In the genomic region with DNA sequence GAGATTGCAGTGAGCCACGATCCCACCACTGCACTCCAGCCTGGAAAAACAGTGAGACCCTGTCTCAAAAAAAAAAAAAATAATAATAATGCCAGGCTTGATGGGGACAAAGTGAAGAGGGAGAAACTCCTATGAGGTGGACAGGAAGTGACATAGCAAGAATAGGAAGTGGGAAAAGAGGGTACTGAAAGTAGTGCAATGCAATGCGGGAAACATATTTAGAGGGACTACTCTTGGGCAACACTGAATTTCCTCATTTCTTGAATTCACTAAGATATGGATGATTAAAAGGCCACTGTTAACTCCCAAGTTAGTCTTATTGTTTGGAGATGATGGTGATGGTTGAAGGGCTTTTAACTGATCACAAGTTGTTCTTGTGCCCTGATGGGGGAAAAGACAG, we compare ENCODE assay signal across 24 cellular contexts. TPM values are rescaled to one million over a fixed set of nuclear protein-coding genes. Genes with fewer than 3 reads are reported as not detected.
DNase-seq lines count a peak whose midpoint lies in the region; ATAC-seq and TF ChIP-seq lines count a peak whose summit lies in the region.
"Had no signal": no experiment of that assay in that cellular context is flagged by ENCODE, and none has a peak within 500 bp of the region (broad histone marks: within the 10 kb centered on the region; RNA-seq: fewer than 3 reads in every experiment).

No MANE protein-coding gene starts in this region.

- H3F3A ChIP-seq in neural progenitor cell (ENCODE audit: low read depth), result no peaks in the 10 kb centered on the region

- DNase-seq in stimulated activated naive CD8-positive, alpha-beta T cell treated with anti-CD3 and anti-CD28 coated beads, Interleukin-15, Interleukin-2, amounts not matched to agents 100 U/mL and 50 U/mL, for 24 hours, result no peak
- DNase-seq in NOMO-1 treated with dmso at 0.1 percent for 144 hours (lab: John Stamatoyannopoulos, UW; ENCODE audit: unreplicated experiment), result peak; percentile 53
- DNase-seq in upper lobe of right lung, result no peak
- no peak for DNase-seq in activated naive CD4-positive, alpha-beta T cell treated with anti-CD3 and anti-CD28 coated beads, Interleukin-2, amount 50 U/mL, for 72 hours (ENCODE audit: low spot score in 2 of 2)
- DNase-seq in neural progenitor cell (ENCODE audit: low spot score), result no peak
- DNase-seq: activated CD4-positive, alpha-beta T cell treated with anti-CD3 and anti-CD28 coated beads, Interleukin-2, amount 10 ng/mL, durations not matched to agents 7 days and 5 days; activated naive CD4-positive, alpha-beta T cell treated with anti-CD3 and anti-CD28 coated beads for 36 hours; amygdala; Caco-2; DMS79 treated with DMSO at 0.1 percent for 48 hours; left lung; naive B cell; NCI-H2081 treated with DMSO at 0.1 percent for 48 hours; NCI-H345; OCI-M1; ovary; SK-N-SH; upper lobe of left lung had no signal

- H2AFZ ChIP-seq in neural progenitor cell (replicated peaks), result no peak overlapping the region

- H3K4me3 ChIP-seq in upper lobe of right lung (no peak overlapping the region), neural progenitor cell (no peak overlapping the region)
- H3K4me3 ChIP-seq: left lung, ovary, smooth muscle cell, upper lobe of left lung had no signal

- peak overlapping the region; percentile 32 for H3K27ac Mint-ChIP-seq in stimulated activated naive CD8-positive, alpha-beta T cell treated with anti-CD3 and anti-CD28 coated beads, Interleukin-15, Interleukin-2, amounts not matched to agents 100 ng/mL and 50 ng/mL, for 24 hours
- H3K27ac Mint-ChIP-seq in activated T-helper 17 cell treated with anti-CD3 and anti-CD28 coated beads, Interleukin-2, amount 50 U/mL, for 72 hours, result no peak overlapping the region
- H3K27ac Mint-ChIP-seq in activated naive CD4-positive, alpha-beta T cell treated with anti-CD3 and anti-CD28 coated beads, Interleukin-2, amount 50 U/mL, for 72 hours, result no peak overlapping the region
- H3K27ac Mint-ChIP-seq in neural progenitor cell, result no peak overlapping the region
- H3K27ac Mint-ChIP-seq: activated naive CD4-positive, alpha-beta T cell treated with anti-CD3 and anti-CD28 coated beads for 36 hours had no signal

- no peak for ATAC-seq in stimulated activated naive CD8-positive, alpha-beta T cell treated with anti-CD3 and anti-CD28 coated beads, Interleukin-15, Interleukin-2, amounts not matched to agents 100 U/mL and 50 U/mL, for 24 hours
- ATAC-seq in activated T-helper 17 cell treated with anti-CD3 and anti-CD28 coated beads, Interleukin-2, amount 50 U/mL, for 72 hours (replicated peaks), result no peak
- peak; percentile 61 for ATAC-seq in upper lobe of right lung
- no peak for ATAC-seq in activated naive CD4-positive, alpha-beta T cell treated with anti-CD3 and anti-CD28 coated beads, Interleukin-2, amount 50 U/mL, for 72 hours
- no peak for ATAC-seq in HG02970 (IDR thresholded peaks at IDR 0.05; ENCODE audit: low FRiP score, unreplicated experiment)
- ATAC-seq: activated CD8-positive, alpha-beta memory T cell treated with anti-CD3 and anti-CD28 coated beads, Interleukin-2, amount 10 ng/mL, durations not matched to agents 7 days and 5 days; left lung had no signal

- H3K36me3 Mint-ChIP-seq in stimulated activated naive CD8-positive, alpha-beta T cell treated with anti-CD3 and anti-CD28 coated beads, Interleukin-15, Interleukin-2, amounts not matched to agents 100 ng/mL and 50 ng/mL, for 24 hours (ENCODE audit: low read depth), result no peaks in the 10 kb centered on the region
- H3K36me3 Mint-ChIP-seq in activated T-helper 17 cell treated with anti-CD3 and anti-CD28 coated beads, Interleukin-2, amount 50 U/mL, for 72 hours (ENCODE audit: low read depth), result no peaks in the 10 kb centered on the region
- H3K36me3 Mint-ChIP-seq in activated naive CD4-positive, alpha-beta T cell treated with anti-CD3 and anti-CD28 coated beads, Interleukin-2, amount 50 U/mL, for 72 hours, result peaks cover 0 to 10% of the 10 kb centered on the region in 2 donors
- H3K36me3 Mint-ChIP-seq in neural progenitor cell, result no peaks in the 10 kb centered on the region
- H3K36me3 Mint-ChIP-seq: naive B cell had no signal

- H3K4me2 ChIP-seq in neural progenitor cell, result no peak overlapping the region
- H3K4me2 ChIP-seq: SK-N-SH, smooth muscle cell had no signal

- H3K4me1 ChIP-seq in upper lobe of right lung (no peaks in the 10 kb centered on the region), neural progenitor cell (no peaks in the 10 kb centered on the region)
- H3K4me1 ChIP-seq: Caco-2 had no signal

- no peak overlapping the region for H3K4me3 Mint-ChIP-seq in stimulated activated naive CD8-positive, alpha-beta T cell treated with anti-CD3 and anti-CD28 coated beads, Interleukin-15, Interleukin-2, amounts not matched to agents 100 ng/mL and 50 ng/mL, for 24 hours
- H3K4me3 Mint-ChIP-seq in activated T-helper 17 cell treated with anti-CD3 and anti-CD28 coated beads, Interleukin-2, amount 50 U/mL, for 72 hours, result peak overlapping the region; percentile 52
- H3K4me3 Mint-ChIP-seq in neural progenitor cell, result no peak overlapping the region
- H3K4me3 Mint-ChIP-seq: activated CD4-positive, alpha-beta T cell treated with anti-CD3 and anti-CD28 coated beads, Interleukin-2, amount 10 ng/mL, durations not matched to agents 7 days and 5 days; activated CD8-positive, alpha-beta memory T cell treated with anti-CD3 and anti-CD28 coated beads, Interleukin-2, amount 10 ng/mL, durations not matched to agents 7 days and 5 days; activated naive CD4-positive, alpha-beta T cell treated with anti-CD3 and anti-CD28 coated beads for 36 hours; naive B cell had no signal

- intact Hi-C loops in upper lobe of right lung (cut with DNase I), result no loop called here

- no peak overlapping the region for H3K9ac ChIP-seq in neural progenitor cell
- H3K9ac ChIP-seq: SK-N-SH had no signal

- no peaks in the 10 kb centered on the region for H3K27me3 ChIP-seq in upper lobe of right lung
- H3K27me3 ChIP-seq in neural progenitor cell, result peaks cover 23% of the 10 kb centered on the region
- H3K27me3 ChIP-seq: left lung, ovary, upper lobe of left lung had no signal

- no peaks in the 10 kb centered on the region for H3K27me3 Mint-ChIP-seq in stimulated activated naive CD8-positive, alpha-beta T cell treated with anti-CD3 and anti-CD28 coated beads, Interleukin-15, Interleukin-2, amounts not matched to agents 100 ng/mL and 50 ng/mL, for 24 hours
- H3K27me3 Mint-ChIP-seq in activated T-helper 17 cell treated with anti-CD3 and anti-CD28 coated beads, Interleukin-2, amount 50 U/mL, for 72 hours, result no peaks in the 10 kb centered on the region
- H3K27me3 Mint-ChIP-seq in neural progenitor cell (ENCODE audit: insufficient read depth, low read depth), result peaks cover 5% of the 10 kb centered on the region
- H3K27me3 Mint-ChIP-seq: activated CD4-positive, alpha-beta T cell treated with anti-CD3 and anti-CD28 coated beads, Interleukin-2, amount 10 ng/mL, durations not matched to agents 7 days and 5 days; activated CD8-positive, alpha-beta memory T cell treated with anti-CD3 and anti-CD28 coated beads, Interleukin-2, amount 10 ng/mL, durations not matched to agents 7 days and 5 days; naive B cell had no signal

- H3K36me3 ChIP-seq in upper lobe of right lung, result no peaks in the 10 kb centered on the region
- no peaks in the 10 kb centered on the region for H3K36me3 ChIP-seq in neural progenitor cell
- H3K36me3 ChIP-seq: left lung, ovary, upper lobe of left lung had no signal

- H3K27ac ChIP-seq in upper lobe of right lung, result no peak overlapping the region
- no peak overlapping the region for H3K27ac ChIP-seq in neural progenitor cell
- H3K27ac ChIP-seq: ovary, upper lobe of left lung had no signal

- peaks cover 13% of the 10 kb centered on the region for H3K4me1 Mint-ChIP-seq in stimulated activated naive CD8-positive, alpha-beta T cell treated with anti-CD3 and anti-CD28 coated beads, Interleukin-15, Interleukin-2, amounts not matched to agents 100 ng/mL and 50 ng/mL, for 24 hours (ENCODE audit: low read depth)
- H3K4me1 Mint-ChIP-seq in activated T-helper 17 cell treated with anti-CD3 and anti-CD28 coated beads, Interleukin-2, amount 50 U/mL, for 72 hours, result peaks cover 21% of the 10 kb centered on the region
- no peaks in the 10 kb centered on the region for H3K4me1 Mint-ChIP-seq in neural progenitor cell

- H3K79me2 ChIP-seq in neural progenitor cell (ENCODE audit: low read depth), result no peaks in the 10 kb centered on the region

- TF ChIP-seq CTCF in upper lobe of right lung (IDR thresholded peaks at IDR 0.05), result no peak
- no peak for TF ChIP-seq CTCF in neural progenitor cell (IDR thresholded peaks at IDR 0.05)

- no peaks in the 10 kb centered on the region for H3K9me3 ChIP-seq in upper lobe of right lung
- no peaks in the 10 kb centered on the region for H3K9me3 ChIP-seq in neural progenitor cell (ENCODE audit: low read depth)
- H3K9me3 ChIP-seq: Caco-2, left lung, ovary, SK-N-SH, upper lobe of left lung had no signal

- no peaks in the 10 kb centered on the region for H4K20me1 ChIP-seq in neural progenitor cell (ENCODE audit: low read depth)

- no peaks in the 10 kb centered on the region for H3K9me3 Mint-ChIP-seq in stimulated activated naive CD8-positive, alpha-beta T cell treated with anti-CD3 and anti-CD28 coated beads, Interleukin-15, Interleukin-2, amounts not matched to agents 100 ng/mL and 50 ng/mL, for 24 hours
- H3K9me3 Mint-ChIP-seq in activated T-helper 17 cell treated with anti-CD3 and anti-CD28 coated beads, Interleukin-2, amount 50 U/mL, for 72 hours, result no peaks in the 10 kb centered on the region
- H3K9me3 Mint-ChIP-seq in activated naive CD4-positive, alpha-beta T cell treated with anti-CD3 and anti-CD28 coated beads, Interleukin-2, amount 50 U/mL, for 72 hours, result peaks cover 0 to 4% of the 10 kb centered on the region in 2 donors
- H3K9me3 Mint-ChIP-seq in neural progenitor cell, result no peaks in the 10 kb centered on the region

RNA-seq across cellular contexts. Expression of a gene that starts 21.6 kb away (rescaled TPM):
- total RNA-seq in activated T-helper 17 cell treated with anti-CD3 and anti-CD28 coated beads, Interleukin-2, amount 50 U/mL, for 72 hours, result 1 to 10 TPM; 1.6 to 4.7 TPM
- total RNA-seq in upper lobe of right lung (0.64 TPM), neural progenitor cell (ENCODE audit: low replicate concordance) (0.04 and 0.09 TPM in 2 replicates)
- total RNA-seq in activated naive CD4-positive, alpha-beta T cell treated with anti-CD3 and anti-CD28 coated beads, Interleukin-2, amount 50 U/mL, for 72 hours, result under 1 TPM in 1 of 2 donors, not detected in 1; 0.76 TPM

RNA-seq across cellular contexts. Expression of a gene that starts 47.0 kb away (rescaled TPM):
- total RNA-seq in activated T-helper 17 cell treated with anti-CD3 and anti-CD28 coated beads, Interleukin-2, amount 50 U/mL, for 72 hours, result 10 to 100 TPM; 22.7 to 61.7 TPM
- total RNA-seq in upper lobe of right lung (8.9 TPM), neural progenitor cell (ENCODE audit: low replicate concordance) (0.62 and 0.69 TPM in 2 replicates)
- 10 to 100 TPM in 1 of 2 donors, 1 to 10 TPM in 1; 9.1 to 34.7 TPM for total RNA-seq in activated naive CD4-positive, alpha-beta T cell treated with anti-CD3 and anti-CD28 coated beads, Interleukin-2, amount 50 U/mL, for 72 hours
- total RNA-seq: Caco-2, chondrocyte had no signal
